Comparison of ENCODE assay signal across 12 cellular contexts in genomic region chr1:6045110-6045502, GRCh38. TPM values are rescaled to one million over a fixed set of nuclear protein-coding genes. Genes with fewer than 3 reads are reported as not detected.
DNase-seq lines count a peak whose midpoint lies in the region; ATAC-seq, FAIRE-seq and TF ChIP-seq lines count a peak whose summit lies in the region.
"Had no signal": no experiment of that assay in that cellular context is flagged by ENCODE, and none has a peak within 500 bp of the region (broad histone marks: within the 10 kb centered on the region; RNA-seq: fewer than 3 reads in every experiment).

No MANE protein-coding gene starts in this region.

- no peak for ATAC-seq in activated T-cell treated with anti-CD3 and anti-CD28 coated beads, Interleukin-2, amount 50 U/mL, for 72 hours (replicated peaks in 1 of 2)
- ATAC-seq in stimulated activated effector memory CD8-positive, alpha-beta T cell treated with anti-CD3 and anti-CD28 coated beads, Interleukin-12 subunit alpha, Interleukin-12 subunit beta, amount 100 ng/mL, for 72 hours: no peak
- ATAC-seq in GM19455 (IDR thresholded peaks at IDR 0.05; ENCODE audit: unreplicated experiment): no peak
- ATAC-seq: GM12878 had no signal

- H3K27ac Mint-ChIP-seq in activated T-cell treated with anti-CD3 and anti-CD28 coated beads, Interleukin-2, amount 50 U/mL, for 24 hours: peak overlapping the region; percentile 11
- H3K27ac Mint-ChIP-seq in activated T-cell treated with anti-CD3 and anti-CD28 coated beads, Interleukin-2, amount 50 U/mL, for 72 hours: no peak overlapping the region
- peak overlapping the region; percentile 38 for H3K27ac Mint-ChIP-seq in glutamatergic neuron (ENCODE audit: unreplicated experiment)
- peak overlapping the region; percentile 37 for H3K27ac Mint-ChIP-seq in neural crest cell (ENCODE audit: unreplicated experiment)
- H3K27ac Mint-ChIP-seq in stimulated activated effector memory CD8-positive, alpha-beta T cell treated with anti-CD3 and anti-CD28 coated beads, Interleukin-12 subunit alpha, Interleukin-12 subunit beta, amount 100 ng/mL, for 72 hours: peak overlapping the region; percentile 84

- TF ChIP-seq CTCF in glutamatergic neuron (IDR thresholded peaks at IDR 0.05; ENCODE audit: partially characterized antibody, unreplicated experiment) (no peak), neural crest cell (conservative IDR thresholded peaks at IDR 0.05) (no peak), D721Med (IDR thresholded peaks at IDR 0.05; ENCODE audit: insufficient read depth, missing control alignments) (no peak)

- H3K4me1 Mint-ChIP-seq in activated T-cell treated with anti-CD3 and anti-CD28 coated beads, Interleukin-2, amount 50 U/mL, for 24 hours (ENCODE audit: low read depth): peaks cover 13% of the 10 kb centered on the region
- peaks cover 21% of the 10 kb centered on the region for H3K4me1 Mint-ChIP-seq in activated T-cell treated with anti-CD3 and anti-CD28 coated beads, Interleukin-2, amount 50 U/mL, for 72 hours (ENCODE audit: low read depth)
- H3K4me1 Mint-ChIP-seq in glutamatergic neuron (ENCODE audit: low read depth, unreplicated experiment) (peaks cover 54% of the 10 kb centered on the region), neural crest cell (peaks cover 15% of the 10 kb centered on the region)
- peaks cover 46% of the 10 kb centered on the region for H3K4me1 Mint-ChIP-seq in stimulated activated effector memory CD8-positive, alpha-beta T cell treated with anti-CD3 and anti-CD28 coated beads, Interleukin-12 subunit alpha, Interleukin-12 subunit beta, amount 100 ng/mL, for 72 hours

- no peak for FAIRE-seq in D721Med (lab: Jason Lieb, UNC)
- FAIRE-seq: GM12878 had no signal

- H3K4me3 Mint-ChIP-seq in activated T-cell treated with anti-CD3 and anti-CD28 coated beads, Interleukin-2, amount 50 U/mL, for 24 hours: no peak overlapping the region
- no peak overlapping the region for H3K4me3 Mint-ChIP-seq in activated T-cell treated with anti-CD3 and anti-CD28 coated beads, Interleukin-2, amount 50 U/mL, for 72 hours
- H3K4me3 Mint-ChIP-seq in glutamatergic neuron (ENCODE audit: unreplicated experiment): no peak overlapping the region
- no peak overlapping the region for H3K4me3 Mint-ChIP-seq in neural crest cell
- H3K4me3 Mint-ChIP-seq in stimulated activated effector memory CD8-positive, alpha-beta T cell treated with anti-CD3 and anti-CD28 coated beads, Interleukin-12 subunit alpha, Interleukin-12 subunit beta, amount 100 ng/mL, for 72 hours: no peak overlapping the region
- H3K4me3 Mint-ChIP-seq: CD8-positive, alpha-beta memory T cell had no signal

- DNase-seq in activated T-cell treated with anti-CD3 and anti-CD28 coated beads, Interleukin-2, amount 50 U/mL, for 24 hours: no peak
- DNase-seq in activated T-cell treated with anti-CD3 and anti-CD28 coated beads, Interleukin-2, amount 50 U/mL, for 72 hours: no peak
- DNase-seq in glutamatergic neuron (no peak), neural crest cell (ENCODE audit: low read depth, low spot score) (no peak), D721Med (ENCODE audit: insufficient read length, low spot score) (no peak), NCI-H748 (lab: John Stamatoyannopoulos, UW; ENCODE audit: unreplicated experiment) (no peak)
- no peak for DNase-seq in stimulated activated effector memory CD8-positive, alpha-beta T cell treated with anti-CD3 and anti-CD28 coated beads, Interleukin-12 subunit alpha, Interleukin-12 subunit beta, amount 100 ng/mL, for 72 hours (ENCODE audit: low spot score in 2 of 2)
- DNase-seq: Caco-2; CD8-positive, alpha-beta memory T cell; GOT3 had no signal

- no peaks in the 10 kb centered on the region for H3K9me3 Mint-ChIP-seq in activated T-cell treated with anti-CD3 and anti-CD28 coated beads, Interleukin-2, amount 50 U/mL, for 24 hours
- H3K9me3 Mint-ChIP-seq in activated T-cell treated with anti-CD3 and anti-CD28 coated beads, Interleukin-2, amount 50 U/mL, for 72 hours: no peaks in the 10 kb centered on the region
- H3K9me3 Mint-ChIP-seq in glutamatergic neuron (ENCODE audit: unreplicated experiment) (peaks cover 18% of the 10 kb centered on the region), neural crest cell (no peaks in the 10 kb centered on the region)
- no peaks in the 10 kb centered on the region for H3K9me3 Mint-ChIP-seq in stimulated activated effector memory CD8-positive, alpha-beta T cell treated with anti-CD3 and anti-CD28 coated beads, Interleukin-12 subunit alpha, Interleukin-12 subunit beta, amount 100 ng/mL, for 72 hours
- H3K9me3 Mint-ChIP-seq: CD8-positive, alpha-beta memory T cell had no signal

- H3K27me3 Mint-ChIP-seq in activated T-cell treated with anti-CD3 and anti-CD28 coated beads, Interleukin-2, amount 50 U/mL, for 24 hours: no peaks in the 10 kb centered on the region
- H3K27me3 Mint-ChIP-seq in activated T-cell treated with anti-CD3 and anti-CD28 coated beads, Interleukin-2, amount 50 U/mL, for 72 hours (ENCODE audit: low read depth): no peaks in the 10 kb centered on the region
- H3K27me3 Mint-ChIP-seq in glutamatergic neuron (ENCODE audit: unreplicated experiment) (peaks cover 3% of the 10 kb centered on the region), neural crest cell (ENCODE audit: low read depth) (no peaks in the 10 kb centered on the region)
- H3K27me3 Mint-ChIP-seq: CD8-positive, alpha-beta memory T cell had no signal

- H3K36me3 Mint-ChIP-seq in activated T-cell treated with anti-CD3 and anti-CD28 coated beads, Interleukin-2, amount 50 U/mL, for 24 hours (ENCODE audit: low read depth): peaks cover 91% of the 10 kb centered on the region
- H3K36me3 Mint-ChIP-seq in activated T-cell treated with anti-CD3 and anti-CD28 coated beads, Interleukin-2, amount 50 U/mL, for 72 hours (ENCODE audit: insufficient read depth in 2 of 2): peaks cover 3 to 9% of the 10 kb centered on the region in 2 donors
- H3K36me3 Mint-ChIP-seq in glutamatergic neuron (ENCODE audit: unreplicated experiment) (no peaks in the 10 kb centered on the region), neural crest cell (ENCODE audit: low read depth) (no peaks in the 10 kb centered on the region)
- H3K36me3 Mint-ChIP-seq in stimulated activated effector memory CD8-positive, alpha-beta T cell treated with anti-CD3 and anti-CD28 coated beads, Interleukin-12 subunit alpha, Interleukin-12 subunit beta, amount 100 ng/mL, for 72 hours: peaks cover 95% of the 10 kb centered on the region

RNA-seq across cellular contexts. Expression of gene KCNAB2, which starts 0.6 kb away (rescaled TPM):
- 100 to 1,000 TPM; 210 to 232 TPM for total RNA-seq in activated T-cell treated with anti-CD3 and anti-CD28 coated beads, Interleukin-2, amount 50 U/mL, for 72 hours
- total RNA-seq in glutamatergic neuron (ENCODE audit: unreplicated experiment): 20.4 TPM
- total RNA-seq in neural crest cell: 8.3 and 9.0 TPM in 2 replicates

RNA-seq across cellular contexts. Expression of gene NPHP4, which starts 52.9 kb away (rescaled TPM):
- 10 to 100 TPM; 12.3 to 14.5 TPM for total RNA-seq in activated T-cell treated with anti-CD3 and anti-CD28 coated beads, Interleukin-2, amount 50 U/mL, for 72 hours
- total RNA-seq in glutamatergic neuron (ENCODE audit: unreplicated experiment): 28.4 TPM
- total RNA-seq in neural crest cell: 31.9 and 33.2 TPM in 2 replicates
